ENCODE assay signal across 31 cellular contexts in genomic region chr9:100478192-100478591, GRCh38. TPM values are rescaled to one million over a fixed set of nuclear protein-coding genes. Genes with fewer than 3 reads are reported as not detected.
"Had no signal": no experiment of that assay in that cellular context is flagged by ENCODE, and none has a peak within 500 bp of the region (broad histone marks: within the 10 kb centered on the region; RNA-seq: fewer than 3 reads in every experiment).

No MANE protein-coding gene starts in this region.

- H3K27ac Mint-ChIP-seq: immature natural killer cell; mesothelial cell of epicardium; naive B cell; natural killer cell; nephron progenitor cell; stimulated activated naive B cell treated with anti-CD40 and anti-IgM and Interleukin-4, amounts not matched to agents 10 μg/mL and 1 μg/mL and 100 μg/mL, for 72 hours had no signal

- DNase-seq: hypothalamus; immature natural killer cell; kidney; left colon; left lung; lower lobe of right lung; mesendoderm; naive B cell; natural killer cell; nephron progenitor cell; ovary; stimulated activated CD4-positive, alpha-beta T cell treated with anti-CD3 and anti-CD28 coated beads, Interleukin-12 subunit alpha, Interleukin-12 subunit beta, amount 100 ng/mL, for 4 hours; stimulated activated CD4-positive, alpha-beta T cell treated with anti-CD3 and anti-CD28 coated beads, Interleukin-15, amount 100 ng/mL, for 24 hours; stimulated activated CD4-positive, alpha-beta T cell treated with anti-CD3 and anti-CD28 coated beads, Interleukin-2, amount 100 ng/mL, for 24 hours; stimulated activated CD4-positive, alpha-beta T cell treated with anti-CD3 and anti-CD28 coated beads, Interleukin-4, amount 100 ng/mL, for 1 hour; stimulated activated naive B cell treated with anti-CD40 and anti-IgM and Interleukin-4, amounts not matched to agents 10 μg/mL and 1 μg/mL and 100 μg/mL, for 72 hours; stimulated activated naive CD8-positive, alpha-beta T cell treated with anti-CD3 and anti-CD28 coated beads, Interleukin-15, Interleukin-2, amounts not matched to agents 100 U/mL and 50 U/mL, for 24 hours; stomach; tibial artery; upper lobe of right lung had no signal

- H3K4me3 ChIP-seq: left lung, lower lobe of right lung, ovary, right atrium auricular region, skin epidermis, stomach, suprapubic skin, thoracic aorta, tibial artery, upper lobe of right lung had no signal

- H3K9me3 ChIP-seq: left lung, lower lobe of right lung, ovary, right atrium auricular region, stomach, suprapubic skin, thoracic aorta, tibial artery, upper lobe of right lung had no signal

- H3K9me3 Mint-ChIP-seq: immature natural killer cell; natural killer cell; stimulated activated naive B cell treated with anti-CD40 and anti-IgM and Interleukin-4, amounts not matched to agents 10 μg/mL and 1 μg/mL and 100 μg/mL, for 72 hours had no signal

- H3K27me3 Mint-ChIP-seq: progenitor cell of endocrine pancreas had no signal

- FAIRE-seq: islet of Langerhans, kidney, urothelium cell line had no signal

- H3K27ac ChIP-seq: left lung, lower lobe of right lung, ovary, right atrium auricular region, stomach, suprapubic skin, thoracic aorta, tibial artery, upper lobe of right lung had no signal

- H3K27me3 ChIP-seq: ovary, right atrium auricular region, upper lobe of right lung had no signal

- ATAC-seq: left colon; left lung; lower lobe of right lung; natural killer cell; sciatic nerve; stimulated activated naive B cell treated with anti-CD40 and anti-IgM and Interleukin-4, amounts not matched to agents 10 μg/mL and 1 μg/mL and 100 μg/mL, for 72 hours; stimulated activated naive CD8-positive, alpha-beta T cell treated with anti-CD3 and anti-CD28 coated beads, Interleukin-15, Interleukin-2, amounts not matched to agents 100 U/mL and 50 U/mL, for 24 hours; upper lobe of right lung had no signal

- H3K36me3 Mint-ChIP-seq: naive B cell; natural killer cell; stimulated activated naive B cell treated with anti-CD40 and anti-IgM and Interleukin-4, amounts not matched to agents 10 μg/mL and 1 μg/mL and 100 μg/mL, for 72 hours had no signal

- H3K4me3 Mint-ChIP-seq: immature natural killer cell; mesothelial cell of epicardium; natural killer cell; nephron progenitor cell; stimulated activated naive B cell treated with anti-CD40 and anti-IgM and Interleukin-4, amounts not matched to agents 10 μg/mL and 1 μg/mL and 100 μg/mL, for 72 hours had no signal

- H3K36me3 ChIP-seq: left lung, lower lobe of right lung, ovary, right atrium auricular region, stomach, suprapubic skin, thoracic aorta, tibial artery, upper lobe of right lung had no signal

RNA-seq across cellular contexts. Expression of gene TMEFF1, which starts 5.2 kb away (rescaled TPM):
- total RNA-seq: liver, mononuclear cell, thoracic aorta had no signal
- polyA plus RNA-seq: immature natural killer cell, liver had no signal
